ENCODE assay signal across 35 cellular contexts in the genomic region with DNA sequence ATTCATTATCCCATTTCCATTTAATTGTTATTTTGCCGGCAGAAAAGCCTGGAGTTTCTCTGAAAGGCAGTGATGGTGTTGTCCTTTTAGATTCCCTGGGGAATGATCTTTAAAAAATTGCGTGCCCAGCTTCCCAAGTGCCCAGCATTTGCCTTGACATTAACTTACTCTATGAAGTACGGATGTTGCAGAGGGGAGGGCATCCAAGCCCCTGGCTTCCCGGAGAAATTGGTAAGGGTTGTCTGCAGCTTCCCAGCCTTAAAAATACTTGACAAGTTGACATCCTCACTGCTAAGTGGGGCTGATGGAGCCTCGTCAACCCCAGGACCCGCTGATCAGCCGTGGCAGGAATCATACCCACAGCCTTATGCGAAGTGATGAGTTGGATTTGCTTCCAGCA.
DNase-seq lines count a peak whose midpoint lies in the region; ATAC-seq and TF ChIP-seq lines count a peak whose summit lies in the region.
"Had no signal": no experiment of that assay in that cellular context is flagged by ENCODE, and none has a peak within 500 bp of the region (broad histone marks: within the 10 kb centered on the region; RNA-seq: fewer than 3 reads in every experiment).

No MANE protein-coding gene starts in this region.

- H3K36me3 Mint-ChIP-seq in neural progenitor cell: no peaks in the 10 kb centered on the region
- H3K36me3 Mint-ChIP-seq in type B pancreatic cell: no peaks in the 10 kb centered on the region
- H3K36me3 Mint-ChIP-seq in T-helper 2 cell treated with Interferon-gamma antibody and Interleukin-4, amounts not matched to agents 5 μg/mL and 100 μg/mL, for 36 hours (ENCODE audit: low read depth): no peaks in the 10 kb centered on the region
- H3K36me3 Mint-ChIP-seq: CD14-positive monocyte; CD4-positive, alpha-beta memory T cell; CD4-positive, CD25-positive, alpha-beta regulatory T cell; CD8-positive, alpha-beta memory T cell; CD8-positive, alpha-beta T cell had no signal

- H2AFZ ChIP-seq in neural cell (ENCODE audit: low read depth, low read length) (no peak overlapping the region), neural progenitor cell (replicated peaks) (peak overlapping the region; percentile 22)

- H3K9ac ChIP-seq in neural cell (ENCODE audit: low read length) (no peak overlapping the region), neural progenitor cell (no peak overlapping the region)
- H3K9ac ChIP-seq: BLaER1; BLaER1 treated with 17β-estradiol and CSF1 and Interleukin-3, amounts not matched to agents 10 nM and 100 nM had no signal

- no peaks in the 10 kb centered on the region for H3K36me3 ChIP-seq in neural cell (ENCODE audit: insufficient read depth, low read length)
- H3K36me3 ChIP-seq in neural progenitor cell: no peaks in the 10 kb centered on the region
- H3K36me3 ChIP-seq: BE2C; BLaER1; BLaER1 treated with 17β-estradiol and CSF1 and Interleukin-3, amounts not matched to agents 10 nM and 100 nM had no signal

- H3K27me3 ChIP-seq in neural cell (ENCODE audit: insufficient read depth, low read depth, low read length): no peaks in the 10 kb centered on the region
- H3K27me3 ChIP-seq in neural progenitor cell: no peaks in the 10 kb centered on the region
- H3K27me3 ChIP-seq: BE2C had no signal

- H3K79me2 ChIP-seq in neural cell (replicated peaks; ENCODE audit: insufficient read depth, low read length): no peaks in the 10 kb centered on the region
- H3K79me2 ChIP-seq in neural progenitor cell (ENCODE audit: low read depth): no peaks in the 10 kb centered on the region

- H3K27ac Mint-ChIP-seq in neural progenitor cell (no peak overlapping the region), type B pancreatic cell (no peak overlapping the region)
- no peak overlapping the region for H3K27ac Mint-ChIP-seq in T-helper 2 cell treated with Interferon-gamma antibody and Interleukin-4, amounts not matched to agents 5 μg/mL and 100 μg/mL, for 36 hours
- H3K27ac Mint-ChIP-seq: B cell; CD14-positive monocyte; CD4-positive, alpha-beta memory T cell; CD4-positive, alpha-beta T cell; CD4-positive, CD25-positive, alpha-beta regulatory T cell; CD8-positive, alpha-beta memory T cell; CD8-positive, alpha-beta T cell had no signal

- H3K4me3 Mint-ChIP-seq in neural progenitor cell: no peak overlapping the region
- no peak overlapping the region for H3K4me3 Mint-ChIP-seq in type B pancreatic cell
- no peak overlapping the region for H3K4me3 Mint-ChIP-seq in T-helper 2 cell treated with Interferon-gamma antibody and Interleukin-4, amounts not matched to agents 5 μg/mL and 100 μg/mL, for 36 hours
- H3K4me3 Mint-ChIP-seq: B cell; CD14-positive monocyte; CD4-positive, alpha-beta memory T cell; CD4-positive, alpha-beta T cell; CD4-positive, CD25-positive, alpha-beta regulatory T cell; CD8-positive, alpha-beta memory T cell; CD8-positive, alpha-beta T cell had no signal

- no peak for TF ChIP-seq RAD21 in neural cell (conservative IDR thresholded peaks at IDR 0.05)

- TF ChIP-seq CTCF in neural cell (IDR thresholded peaks at IDR 0.05; ENCODE audit: poor library complexity, severe bottlenecking): no peak
- no peak for TF ChIP-seq CTCF in neural progenitor cell (IDR thresholded peaks at IDR 0.05)
- TF ChIP-seq CTCF in type B pancreatic cell (conservative IDR thresholded peaks at IDR 0.05): no peak

- H4K20me1 ChIP-seq in neural cell (ENCODE audit: insufficient read depth) (no peaks in the 10 kb centered on the region), neural progenitor cell (ENCODE audit: low read depth) (no peaks in the 10 kb centered on the region)
- H4K20me1 ChIP-seq: BLaER1 treated with 17β-estradiol and CSF1 and Interleukin-3, amounts not matched to agents 10 nM and 100 nM had no signal

- H3K27me3 Mint-ChIP-seq in neural progenitor cell (ENCODE audit: insufficient read depth, low read depth) (no peaks in the 10 kb centered on the region), type B pancreatic cell (peaks cover 13% of the 10 kb centered on the region)
- no peaks in the 10 kb centered on the region for H3K27me3 Mint-ChIP-seq in T-helper 2 cell treated with Interferon-gamma antibody and Interleukin-4, amounts not matched to agents 5 μg/mL and 100 μg/mL, for 36 hours (ENCODE audit: low read depth)
- H3K27me3 Mint-ChIP-seq: CD4-positive, alpha-beta memory T cell had no signal

- H3K27ac ChIP-seq in neural cell (ENCODE audit: low read length): no peak overlapping the region
- no peak overlapping the region for H3K27ac ChIP-seq in neural progenitor cell
- H3K27ac ChIP-seq: 22Rv1; A549; BLaER1; BLaER1 treated with 17β-estradiol and CSF1 and Interleukin-3, amounts not matched to agents 10 nM and 100 nM; C4-2B had no signal

- H3K4me2 ChIP-seq in neural cell (ENCODE audit: low read length) (no peak overlapping the region), neural progenitor cell (no peak overlapping the region)
- H3K4me2 ChIP-seq: A549; BLaER1; BLaER1 treated with 17β-estradiol and CSF1 and Interleukin-3, amounts not matched to agents 10 nM and 100 nM had no signal

- no peaks in the 10 kb centered on the region for H3K9me2 ChIP-seq in neural cell (ENCODE audit: insufficient read depth, low read length)

- no peak for ATAC-seq in GM21528 (IDR thresholded peaks at IDR 0.05; ENCODE audit: low FRiP score, unreplicated experiment)
- ATAC-seq in GM21825 (IDR thresholded peaks at IDR 0.05; ENCODE audit: unreplicated experiment): no peak
- ATAC-seq: A549; CD8-positive, alpha-beta T cell had no signal

- peaks cover 4% of the 10 kb centered on the region for H3K4me1 Mint-ChIP-seq in neural progenitor cell
- peaks cover 5% of the 10 kb centered on the region for H3K4me1 Mint-ChIP-seq in type B pancreatic cell (ENCODE audit: unreplicated experiment)
- H3K4me1 Mint-ChIP-seq in T-helper 2 cell treated with Interferon-gamma antibody and Interleukin-4, amounts not matched to agents 5 μg/mL and 100 μg/mL, for 36 hours (ENCODE audit: low read depth): no peaks in the 10 kb centered on the region

- peak; percentile 29 for TF ChIP-seq EP300 in neural cell (conservative IDR thresholded peaks at IDR 0.05; ENCODE audit: poor library complexity, severe bottlenecking)

- peaks cover 9% of the 10 kb centered on the region for H3K4me1 ChIP-seq in neural progenitor cell
- H3K4me1 ChIP-seq: A549; BE2C; BLaER1; BLaER1 treated with 17β-estradiol and CSF1 and Interleukin-3, amounts not matched to agents 10 nM and 100 nM; Caco-2 had no signal

- H3K9me3 Mint-ChIP-seq in neural progenitor cell (no peaks in the 10 kb centered on the region), type B pancreatic cell (no peaks in the 10 kb centered on the region)
- peaks cover 4% of the 10 kb centered on the region for H3K9me3 Mint-ChIP-seq in T-helper 2 cell treated with Interferon-gamma antibody and Interleukin-4, amounts not matched to agents 5 μg/mL and 100 μg/mL, for 36 hours
- H3K9me3 Mint-ChIP-seq: CD4-positive, alpha-beta T cell; CD4-positive, CD25-positive, alpha-beta regulatory T cell; CD8-positive, alpha-beta T cell had no signal

- no peaks in the 10 kb centered on the region for H3K9me3 ChIP-seq in neural cell (ENCODE audit: low read length)
- H3K9me3 ChIP-seq in neural progenitor cell (ENCODE audit: low read depth): no peaks in the 10 kb centered on the region
- H3K9me3 ChIP-seq: A549, BE2C, BLaER1, Caco-2 had no signal

- H3F3A ChIP-seq in neural cell (ENCODE audit: insufficient read depth, low read length, poor library complexity, severe bottlenecking) (no peaks in the 10 kb centered on the region), neural progenitor cell (ENCODE audit: low read depth) (no peaks in the 10 kb centered on the region)

- DNase-seq in neural progenitor cell (ENCODE audit: low spot score) (no peak), retina (peak; percentile 72), type B pancreatic cell (ENCODE audit: extremely low spot score, unreplicated experiment) (peak; percentile 48), GOT3 (lab: John Stamatoyannopoulos, UW) (no peak)
- DNase-seq in T-helper 2 cell treated with Interferon-gamma antibody and Interleukin-4, amounts not matched to agents 5 μg/mL and 100 μg/mL, for 36 hours (ENCODE audit: low spot score): no peak
- DNase-seq: 8988T; ACHN; AML-193; BE2C; C1 segment of cervical spinal cord; Caco-2; Calu3; CD4-positive, alpha-beta memory T cell; CD4-positive, alpha-beta T cell; CD4-positive, CD25-positive, alpha-beta regulatory T cell; CD8-positive, alpha-beta memory T cell; CD8-positive, alpha-beta T cell; COR-L47; DMS 273 treated with DMSO at 0.1 percent for 48 hours; DMS153; DMS53; DMS79; DMS79 treated with DMSO at 0.1 percent for 48 hours; DND-41; EL had no signal

- H3K4me3 ChIP-seq in neural cell (ENCODE audit: low read length) (peak overlapping the region; percentile 6), neural progenitor cell (no peak overlapping the region)
- H3K4me3 ChIP-seq: A549; BLaER1; BLaER1 treated with 17β-estradiol and CSF1 and Interleukin-3, amounts not matched to agents 10 nM and 100 nM had no signal

TF ChIP-seq in neural cell, 6 proteins besides CTCF, POLR2A, EP300 and RAD21 (continues in another document):
- TF ChIP-seq, protein P1, sequence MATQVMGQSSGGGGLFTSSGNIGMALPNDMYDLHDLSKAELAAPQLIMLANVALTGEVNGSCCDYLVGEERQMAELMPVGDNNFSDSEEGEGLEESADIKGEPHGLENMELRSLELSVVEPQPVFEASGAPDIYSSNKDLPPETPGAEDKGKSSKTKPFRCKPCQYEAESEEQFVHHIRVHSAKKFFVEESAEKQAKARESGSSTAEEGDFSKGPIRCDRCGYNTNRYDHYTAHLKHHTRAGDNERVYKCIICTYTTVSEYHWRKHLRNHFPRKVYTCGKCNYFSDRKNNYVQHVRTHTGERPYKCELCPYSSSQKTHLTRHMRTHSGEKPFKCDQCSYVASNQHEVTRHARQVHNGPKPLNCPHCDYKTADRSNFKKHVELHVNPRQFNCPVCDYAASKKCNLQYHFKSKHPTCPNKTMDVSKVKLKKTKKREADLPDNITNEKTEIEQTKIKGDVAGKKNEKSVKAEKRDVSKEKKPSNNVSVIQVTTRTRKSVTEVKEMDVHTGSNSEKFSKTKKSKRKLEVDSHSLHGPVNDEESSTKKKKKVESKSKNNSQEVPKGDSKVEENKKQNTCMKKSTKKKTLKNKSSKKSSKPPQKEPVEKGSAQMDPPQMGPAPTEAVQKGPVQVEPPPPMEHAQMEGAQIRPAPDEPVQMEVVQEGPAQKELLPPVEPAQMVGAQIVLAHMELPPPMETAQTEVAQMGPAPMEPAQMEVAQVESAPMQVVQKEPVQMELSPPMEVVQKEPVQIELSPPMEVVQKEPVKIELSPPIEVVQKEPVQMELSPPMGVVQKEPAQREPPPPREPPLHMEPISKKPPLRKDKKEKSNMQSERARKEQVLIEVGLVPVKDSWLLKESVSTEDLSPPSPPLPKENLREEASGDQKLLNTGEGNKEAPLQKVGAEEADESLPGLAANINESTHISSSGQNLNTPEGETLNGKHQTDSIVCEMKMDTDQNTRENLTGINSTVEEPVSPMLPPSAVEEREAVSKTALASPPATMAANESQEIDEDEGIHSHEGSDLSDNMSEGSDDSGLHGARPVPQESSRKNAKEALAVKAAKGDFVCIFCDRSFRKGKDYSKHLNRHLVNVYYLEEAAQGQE (IDR thresholded peaks at IDR 0.05; ENCODE audit: borderline replicate concordance): no peak
- TF ChIP-seq POLR2AphosphoS5 (IDR thresholded peaks at IDR 0.05) (no peak), EZH2 (IDR thresholded peaks at IDR 0.05; ENCODE audit: borderline replicate concordance, insufficient read depth, low read length, poor library complexity, severe bottlenecking) (no peak), MXI1 (conservative IDR thresholded peaks at IDR 0.05; ENCODE audit: poor library complexity, severe bottlenecking) (no peak)

Comparison
In these comparisons a context has a peak if more than half of its experiments do, and no peak if none do; other contexts are left out.
1. DNase-seq: peak in retina (single experiment) and type B pancreatic cell (single experiment); none in neural progenitor cell (single experiment), T-helper 2 cell treated with Interferon-gamma antibody and Interleukin-4, amounts not matched to agents 5 μg/mL and 100 μg/mL, for 36 hours (single experiment) and GOT3 (single experiment).